9 cellular contexts compared by ENCODE assay signal in the genomic region with DNA sequence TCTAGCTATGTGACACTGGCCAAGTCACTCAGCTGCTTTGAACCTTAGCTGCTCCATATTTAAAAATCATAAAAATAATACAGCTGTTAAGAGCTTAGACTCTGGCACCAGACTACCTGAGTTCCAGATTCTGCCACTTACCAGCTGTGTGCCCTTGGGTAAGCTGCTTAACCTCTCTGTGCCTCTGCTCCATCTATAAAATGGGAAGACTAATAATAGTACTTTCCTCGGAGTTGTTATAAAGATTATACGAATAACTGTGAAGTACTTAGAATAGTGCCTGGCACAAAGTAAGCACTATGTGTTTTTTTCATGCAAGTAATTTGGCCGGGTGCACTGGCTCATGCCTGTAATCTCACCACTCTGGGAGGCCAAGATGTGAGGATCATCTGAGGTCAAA. TPM values are rescaled to one million over a fixed set of nuclear protein-coding genes. Genes with fewer than 3 reads are reported as not detected.
DNase-seq lines count a peak whose midpoint lies in the region; ATAC-seq and TF ChIP-seq lines count a peak whose summit lies in the region.
"Had no signal": no experiment of that assay in that cellular context is flagged by ENCODE, and none has a peak within 500 bp of the region (broad histone marks: within the 10 kb centered on the region; RNA-seq: fewer than 3 reads in every experiment).

No MANE protein-coding gene starts in this region.

- BruUV-seq in PC-9 (replicated peaks; lab: Mats Ljungman, UMichigan): no TSS peak

- ATAC-seq in left lung: no peak

- DNase-seq in T-helper 1 cell (no peak), PC-9 (no peak), endothelial cell (ENCODE audit: low spot score) (no peak), skeletal muscle cell (ENCODE audit: low read depth) (no peak), posterior vena cava (ENCODE audit: low spot score) (no peak), cerebellar cortex (ENCODE audit: low spot score) (no peak), left lung (no peak)
- DNase-seq: amniotic stem cell had no signal

- H3F3A ChIP-seq in PC-9 (ENCODE audit: insufficient read depth, low read depth): peaks cover 5% of the 10 kb centered on the region; the same call in 1 of the 2 replicates

- H3K4me3 ChIP-seq in PC-9: peak overlapping the region; percentile 88
- peak overlapping the region; percentile 69 for H3K4me3 ChIP-seq in skeletal muscle cell (ENCODE audit: low read depth, low read length)
- peak overlapping the region in 1 of 2 donors; percentile 78 for H3K4me3 ChIP-seq in left lung

- CTCF ChIA-PET in PC-9 (lab: Charles Lee): no interaction called here

- no peaks in the 10 kb centered on the region for H3K9me2 ChIP-seq in PC-9 (ENCODE audit: insufficient read depth)

- POLR2A ChIA-PET in PC-9 (lab: Charles Lee; ENCODE audit: unreplicated experiment): no interaction called here

- intact Hi-C loops in PC-9 (cut with micrococcal nuclease; ENCODE audit: unreplicated experiment): no loop called here
- intact Hi-C loops in posterior vena cava (cut with DNase I): no loop called here
- intact Hi-C loops in left lung (cut with DNase I): no loop called here

- H3K36me3 Mint-ChIP-seq in T-helper 1 cell treated with Interleukin-12 subunit alpha and Interleukin-12 subunit beta and Interleukin-4 antibody, amounts not matched to agents 30 μg/mL and 1 μg/mL, for 36 hours (ENCODE audit: low read depth): no peaks in the 10 kb centered on the region
- H3K36me3 Mint-ChIP-seq in endothelial cell (ENCODE audit: low read depth, unreplicated experiment): peaks cover 5% of the 10 kb centered on the region

- H3K27ac Mint-ChIP-seq in T-helper 1 cell treated with Interleukin-12 subunit alpha and Interleukin-12 subunit beta and Interleukin-4 antibody, amounts not matched to agents 30 μg/mL and 1 μg/mL, for 36 hours: no peak overlapping the region
- H3K27ac Mint-ChIP-seq in endothelial cell (ENCODE audit: unreplicated experiment): no peak overlapping the region

- TF ChIP-seq CTCF in PC-9 (conservative IDR thresholded peaks at IDR 0.05): no peak
- TF ChIP-seq CTCF in endothelial cell (IDR thresholded peaks at IDR 0.05; ENCODE audit: unreplicated experiment): no peak
- TF ChIP-seq CTCF in left lung (IDR thresholded peaks at IDR 0.05): no peak

- H3K9me3 Mint-ChIP-seq in T-helper 1 cell treated with Interleukin-12 subunit alpha and Interleukin-12 subunit beta and Interleukin-4 antibody, amounts not matched to agents 30 μg/mL and 1 μg/mL, for 36 hours: no peaks in the 10 kb centered on the region
- no peaks in the 10 kb centered on the region for H3K9me3 Mint-ChIP-seq in endothelial cell (ENCODE audit: unreplicated experiment)

- H3K79me2 ChIP-seq in PC-9 (ENCODE audit: low read depth): peaks cover 31% of the 10 kb centered on the region

- H2AFZ ChIP-seq in PC-9: no peak overlapping the region

- 0 out of 2 replicates have a peak, but pooled peaks cover 9% of the 10 kb centered on the region for H3K4me1 ChIP-seq in PC-9 (replicated peaks; ENCODE audit: insufficient read depth)
- H3K4me1 ChIP-seq in left lung: peaks cover 13 to 53% of the 10 kb centered on the region in 2 donors

- no peak overlapping the region for H3K27ac ChIP-seq in PC-9
- H3K27ac ChIP-seq in left lung: peak overlapping the region in 1 of 2 donors; percentile 93

- H4K20me1 ChIP-seq in PC-9 (ENCODE audit: insufficient read depth): no peaks in the 10 kb centered on the region

- H3K9me3 ChIP-seq in PC-9 (ENCODE audit: insufficient read depth, low read depth): no peaks in the 10 kb centered on the region
- no peaks in the 10 kb centered on the region for H3K9me3 ChIP-seq in left lung

- H3K27me3 Mint-ChIP-seq in T-helper 1 cell treated with Interleukin-12 subunit alpha and Interleukin-12 subunit beta and Interleukin-4 antibody, amounts not matched to agents 30 μg/mL and 1 μg/mL, for 36 hours (ENCODE audit: low read depth): no peaks in the 10 kb centered on the region
- peaks cover 4% of the 10 kb centered on the region for H3K27me3 Mint-ChIP-seq in endothelial cell (ENCODE audit: unreplicated experiment)

- no peaks in the 10 kb centered on the region for H3K27me3 ChIP-seq in PC-9 (ENCODE audit: insufficient read depth, low read depth)
- no peaks in the 10 kb centered on the region for H3K27me3 ChIP-seq in left lung

- H3K36me3 ChIP-seq in PC-9 (ENCODE audit: low read depth): no peaks in the 10 kb centered on the region
- H3K36me3 ChIP-seq in left lung: no peaks in the 10 kb centered on the region

- peak overlapping the region; percentile 81 for H3K4me3 Mint-ChIP-seq in T-helper 1 cell treated with Interleukin-12 subunit alpha and Interleukin-12 subunit beta and Interleukin-4 antibody, amounts not matched to agents 30 μg/mL and 1 μg/mL, for 36 hours
- H3K4me3 Mint-ChIP-seq in endothelial cell (ENCODE audit: unreplicated experiment): peak overlapping the region; percentile 87

- peaks cover 30% of the 10 kb centered on the region for H3K4me1 Mint-ChIP-seq in T-helper 1 cell treated with Interleukin-12 subunit alpha and Interleukin-12 subunit beta and Interleukin-4 antibody, amounts not matched to agents 30 μg/mL and 1 μg/mL, for 36 hours (ENCODE audit: low read depth)
- H3K4me1 Mint-ChIP-seq in endothelial cell (ENCODE audit: unreplicated experiment): peaks cover 22% of the 10 kb centered on the region

- peak overlapping the region; percentile 76 for H3K4me2 ChIP-seq in PC-9

RNA-seq across cellular contexts. Expression of a gene that starts 1.4 kb away (rescaled TPM):
- total RNA-seq in PC-9 (2021) (26.5 and 31.1 TPM in 2 replicates), endothelial cell (ENCODE audit: unreplicated experiment) (60.5 TPM), posterior vena cava (10 to 100 TPM; 19.6 to 19.9 TPM), left lung (10 to 100 TPM; 18.1 to 34.2 TPM)

RNA-seq across cellular contexts. Expression of a gene that starts 36.6 kb away (rescaled TPM):
- total RNA-seq in PC-9 (2021): not detected in 2 replicates
- total RNA-seq in endothelial cell (ENCODE audit: unreplicated experiment): 62.2 TPM
- under 1 TPM; 0.38 to 0.74 TPM for total RNA-seq in posterior vena cava
- total RNA-seq in left lung: 1 to 10 TPM in 1 of 2 donors, under 1 TPM in 1; 0.41 to 1.4 TPM

Comparison
In these comparisons a context has a peak if more than half of its experiments do, and no peak if none do; other contexts are left out.
1. RNA of a gene that starts 36.6 kb away (total RNA-seq): 62.2 TPM in endothelial cell (single experiment); 0.41 to 1.4 TPM in left lung, 0.38 to 0.74 TPM in posterior vena cava and not detected in PC-9; every median in the first group is over 10 times any median in the second.